Comparison of ENCODE assay signal across 9 cellular contexts in the genomic region with DNA sequence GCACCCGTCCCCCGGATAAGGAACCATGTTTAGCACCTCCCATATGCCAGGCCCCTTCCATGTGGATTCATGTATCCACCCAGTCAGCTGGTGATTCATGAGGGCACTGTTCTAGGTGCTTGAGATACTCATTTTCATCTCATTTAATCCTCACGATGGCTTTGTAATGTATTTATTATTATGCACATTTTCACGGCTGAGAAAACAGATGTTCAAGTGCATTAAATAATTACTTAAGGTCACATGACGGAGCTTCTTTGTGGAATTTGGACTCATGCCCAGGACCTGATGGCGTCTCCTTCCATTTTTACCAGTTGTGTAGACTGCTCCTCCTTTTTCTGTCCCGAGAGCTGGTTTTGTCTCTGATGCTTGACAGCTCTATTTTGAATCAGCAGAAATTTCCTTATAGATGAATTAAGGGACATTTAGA.
DNase-seq lines count a peak whose midpoint lies in the region; ATAC-seq and TF ChIP-seq lines count a peak whose summit lies in the region.
"Had no signal": no experiment of that assay in that cellular context is flagged by ENCODE, and none has a peak within 500 bp of the region (broad histone marks: within the 10 kb centered on the region; RNA-seq: fewer than 3 reads in every experiment).

No MANE protein-coding gene starts in this region.

- DNase-seq in NCI-H82 (lab: John Stamatoyannopoulos, UW): peak; percentile 95
- peak; percentile 51 for DNase-seq in fibroblast of the conjunctiva (ENCODE audit: low read depth)
- peak; percentile 60 for DNase-seq in retinal pigment epithelial cell (ENCODE audit: low read depth)
- DNase-seq in dedifferentiated amniotic fluid mesenchymal stem cell (ENCODE audit: extremely low spot score): no peak
- no peak for DNase-seq in omental fat pad (ENCODE audit: low spot score)
- no peak for DNase-seq in effector CD8-positive, alpha-beta T cell (lab: John Stamatoyannopoulos, UW)
- no peak for DNase-seq in amniotic stem cell (lab: John Stamatoyannopoulos, UW)

- H3K27ac ChIP-seq in HEK293 (ENCODE audit: extremely low read depth, low read depth, low read length): no peak overlapping the region
- H3K27ac ChIP-seq: KMS-11 had no signal

- H3K4me3 ChIP-seq in HEK293 (ENCODE audit: low read depth, low read length) (no peak overlapping the region), retinal pigment epithelial cell (ENCODE audit: low read length) (no peak overlapping the region)

- POLR2A ChIA-PET in HEK293 (lab: Yijun Ruan, JAX): interaction anchor here (1.5 kb wide), 1 partner anchor 64 kb away, joined by 3 read pairs; no protein-coding TSS in a partner anchor

- CTCF ChIA-PET in HEK293 (lab: Yijun Ruan, JAX): interaction anchor here (1.1 to 5.1 kb wide), 3 partner anchors 18 to 213 kb away, joined by 4 to 17 read pairs (median 5); no protein-coding TSS in a partner anchor

- no peaks in the 10 kb centered on the region for H3K36me3 ChIP-seq in HEK293 (ENCODE audit: control insufficient read depth in 2 of 2, insufficient read depth in 1 of 2, low read length in 2 of 2)

- no peaks in the 10 kb centered on the region for H3K9me3 ChIP-seq in HEK293 (ENCODE audit: control insufficient read depth, insufficient read depth, low read depth, low read length)

- peaks cover 22% of the 10 kb centered on the region for H3K4me1 ChIP-seq in HEK293 (ENCODE audit: control insufficient read depth, insufficient read depth, low read length)

- TF ChIP-seq CTCF in HEK293 (tag by site-specific recombination; IDR thresholded peaks at IDR 0.05): no peak
- TF ChIP-seq CTCF in retinal pigment epithelial cell (conservative IDR thresholded peaks at IDR 0.05; ENCODE audit: low read depth, low read length): no peak
- no peak for TF ChIP-seq CTCF in omental fat pad (IDR thresholded peaks at IDR 0.05)

- no peak for ATAC-seq in omental fat pad (ENCODE audit: low FRiP score)

TF ChIP-seq in HEK293, 187 proteins besides CTCF, POLR2A, EP300 and RAD21 (continues in another document):
- TF ChIP-seq ZNF335 (tag by site-specific recombination; conservative IDR thresholded peaks at IDR 0.05): no peak; the same call in 1 of the 2 replicates
- TF ChIP-seq PRDM6 (tag by site-specific recombination; IDR thresholded peaks at IDR 0.05): peak; percentile 97
- TF ChIP-seq, protein P1, sequence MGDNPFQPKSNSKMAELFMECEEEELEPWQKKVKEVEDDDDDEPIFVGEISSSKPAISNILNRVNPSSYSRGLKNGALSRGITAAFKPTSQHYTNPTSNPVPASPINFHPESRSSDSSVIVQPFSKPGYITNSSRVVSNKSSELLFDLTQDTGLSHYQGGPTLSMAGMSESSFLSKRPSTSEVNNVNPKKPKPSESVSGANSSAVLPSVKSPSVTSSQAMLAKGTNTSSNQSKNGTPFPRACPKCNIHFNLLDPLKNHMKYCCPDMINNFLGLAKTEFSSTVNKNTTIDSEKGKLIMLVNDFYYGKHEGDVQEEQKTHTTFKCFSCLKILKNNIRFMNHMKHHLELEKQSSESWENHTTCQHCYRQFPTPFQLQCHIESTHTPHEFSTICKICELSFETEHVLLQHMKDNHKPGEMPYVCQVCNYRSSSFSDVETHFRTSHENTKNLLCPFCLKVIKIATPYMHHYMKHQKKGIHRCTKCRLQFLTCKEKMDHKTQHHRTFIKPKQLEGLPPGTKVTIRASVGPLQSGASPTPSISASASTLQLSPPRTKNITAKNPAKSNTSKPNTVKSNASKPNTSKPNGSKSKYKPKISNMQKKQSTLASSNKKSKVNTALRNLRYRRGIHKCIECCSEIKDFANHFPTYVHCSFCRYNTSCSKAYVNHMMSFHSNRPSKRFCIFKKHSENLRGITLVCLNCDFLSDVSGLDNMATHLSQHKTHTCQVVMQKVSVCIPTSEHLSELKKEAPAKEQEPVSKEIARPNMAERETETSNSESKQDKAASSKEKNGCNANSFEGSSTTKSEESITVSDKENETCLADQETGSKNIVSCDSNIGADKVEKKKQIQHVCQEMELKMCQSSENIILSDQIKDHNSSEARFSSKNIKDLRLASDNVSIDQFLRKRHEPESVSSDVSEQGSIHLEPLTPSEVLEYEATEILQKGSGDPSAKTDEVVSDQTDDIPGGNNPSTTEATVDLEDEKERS (tag by site-specific recombination; IDR thresholded peaks at IDR 0.05): no peak
- no peak for TF ChIP-seq ZNF473 (tag by site-specific recombination; IDR thresholded peaks at IDR 0.05)
- TF ChIP-seq ZNF324 (tag by site-specific recombination; IDR thresholded peaks at IDR 0.05): peak; percentile 58; the same call in 1 of the 2 replicates
- no peak for TF ChIP-seq ZNF707 (tag by site-specific recombination; IDR thresholded peaks at IDR 0.05)
- TF ChIP-seq ZNF175 (tag by site-specific recombination; IDR thresholded peaks at IDR 0.05): no peak
- peak; percentile 80 for TF ChIP-seq ZNF366 (tag by site-specific recombination; conservative IDR thresholded peaks at IDR 0.05)
- TF ChIP-seq ZNF560 (tag by site-specific recombination; IDR thresholded peaks at IDR 0.05; ENCODE audit: borderline replicate concordance): no peak
- no peak for TF ChIP-seq KLF7 (tag by site-specific recombination; IDR thresholded peaks at IDR 0.05; ENCODE audit: borderline replicate concordance)
- no peak for TF ChIP-seq ZNF529 (tag by site-specific recombination; IDR thresholded peaks at IDR 0.05; ENCODE audit: insufficient replicate concordance)
- TF ChIP-seq ZNF398 (tag by site-specific recombination; IDR thresholded peaks at IDR 0.05): 0 out of 2 replicates have a peak, but pooled peaks have one; percentile 14
- TF ChIP-seq ZNF549 (tag by site-specific recombination; IDR thresholded peaks at IDR 0.05): no peak
- no peak for TF ChIP-seq ZNF112 (tag by site-specific recombination; IDR thresholded peaks at IDR 0.05)
- TF ChIP-seq KLF9 (tag by site-specific recombination; IDR thresholded peaks at IDR 0.05; ENCODE audit: low read depth): 0 out of 2 replicates have a peak, but pooled peaks have one; percentile 10
- peak; percentile 34; the same call in 1 of the 2 replicates for TF ChIP-seq MZF1 (tag by site-specific recombination; IDR thresholded peaks at IDR 0.05; ENCODE audit: borderline replicate concordance)
- TF ChIP-seq BCL6B (tag by site-specific recombination; IDR thresholded peaks at IDR 0.05): no peak
- peak; percentile 87 for TF ChIP-seq ZEB2 (tag by site-specific recombination; IDR thresholded peaks at IDR 0.05)
- no peak for TF ChIP-seq ZFP41 (tag by site-specific recombination; IDR thresholded peaks at IDR 0.05; ENCODE audit: borderline replicate concordance)
- TF ChIP-seq ZNF19 (tag by site-specific recombination; IDR thresholded peaks at IDR 0.05; ENCODE audit: low read depth): no peak
- no peak for TF ChIP-seq ZNF677 (tag by site-specific recombination; IDR thresholded peaks at IDR 0.05)
- no peak for TF ChIP-seq ZSCAN5A (tag by site-specific recombination; IDR thresholded peaks at IDR 0.05)

Comparison
In these comparisons a context has a peak if more than half of its experiments do, and no peak if none do; other contexts are left out.
1. DNase-seq: peak in NCI-H82 (single experiment), fibroblast of the conjunctiva (single experiment) and retinal pigment epithelial cell (single experiment); none in dedifferentiated amniotic fluid mesenchymal stem cell (single experiment), omental fat pad (single experiment), effector CD8-positive, alpha-beta T cell (single experiment) and amniotic stem cell (single experiment).